ENCODE assay signal across 28 cellular contexts in genomic region chr14:70107309-70107708, GRCh38.
"Had no signal": no experiment of that assay in that cellular context is flagged by ENCODE, and none has a peak within 500 bp of the region (broad histone marks: within the 10 kb centered on the region; RNA-seq: fewer than 3 reads in every experiment).

No MANE protein-coding gene starts in this region.

- H3K4me3 Mint-ChIP-seq: natural killer cell; nephron; neural progenitor cell; stimulated activated effector memory CD8-positive, alpha-beta T cell treated with anti-CD3 and anti-CD28 coated beads, Interleukin-12 subunit alpha, Interleukin-12 subunit beta, amount 100 ng/mL, for 72 hours; stimulated activated naive B cell treated with anti-CD40 and anti-IgM and Interleukin-4, amounts not matched to agents 10 μg/mL and 1 μg/mL and 100 μg/mL, for 72 hours; stimulated activated naive CD8-positive, alpha-beta T cell treated with anti-CD3 and anti-CD28 coated beads, Interleukin-15, Interleukin-2, amounts not matched to agents 100 ng/mL and 50 ng/mL, for 24 hours had no signal

- H3K79me2 ChIP-seq: parathyroid adenoma had no signal

- H3K4me1 ChIP-seq: neural progenitor cell, parathyroid adenoma, right lobe of liver, sigmoid colon, stomach, thyroid gland, tibial nerve, upper lobe of left lung, uterus had no signal

- FAIRE-seq: small intestine had no signal

- H3K4me3 ChIP-seq: neural progenitor cell, ovary, psoas muscle, right lobe of liver, sigmoid colon, stomach, thoracic aorta, thyroid gland, tibial nerve, upper lobe of left lung, uterus had no signal

- H3K9me3 Mint-ChIP-seq: natural killer cell; nephron; neural progenitor cell; stimulated activated effector memory CD8-positive, alpha-beta T cell treated with anti-CD3 and anti-CD28 coated beads, Interleukin-12 subunit alpha, Interleukin-12 subunit beta, amount 100 ng/mL, for 72 hours; stimulated activated naive B cell treated with anti-CD40 and anti-IgM and Interleukin-4, amounts not matched to agents 10 μg/mL and 1 μg/mL and 100 μg/mL, for 72 hours; stimulated activated naive CD8-positive, alpha-beta T cell treated with anti-CD3 and anti-CD28 coated beads, Interleukin-15, Interleukin-2, amounts not matched to agents 100 ng/mL and 50 ng/mL, for 24 hours had no signal

- H3K27ac Mint-ChIP-seq: natural killer cell; nephron; neural progenitor cell; progenitor cell of endocrine pancreas; stimulated activated effector memory CD8-positive, alpha-beta T cell treated with anti-CD3 and anti-CD28 coated beads, Interleukin-12 subunit alpha, Interleukin-12 subunit beta, amount 100 ng/mL, for 72 hours; stimulated activated naive B cell treated with anti-CD40 and anti-IgM and Interleukin-4, amounts not matched to agents 10 μg/mL and 1 μg/mL and 100 μg/mL, for 72 hours; stimulated activated naive CD8-positive, alpha-beta T cell treated with anti-CD3 and anti-CD28 coated beads, Interleukin-15, Interleukin-2, amounts not matched to agents 100 ng/mL and 50 ng/mL, for 24 hours had no signal

- DNase-seq: natural killer cell; occipital lobe; ovary; posterior cingulate gyrus; psoas muscle; right cardiac atrium; right lobe of liver; sigmoid colon; small intestine; stimulated activated CD4-positive, alpha-beta T cell treated with anti-CD3 and anti-CD28 coated beads, Interleukin-15, amount 100 ng/mL, for 24 hours; stimulated activated CD4-positive, alpha-beta T cell treated with anti-CD3 and anti-CD28 coated beads, Interleukin-2, amount 100 ng/mL, for 24 hours; stimulated activated CD4-positive, alpha-beta T cell treated with anti-CD3 and anti-CD28 coated beads, Interleukin-2, amount 100 ng/mL, for 48 hours; stimulated activated CD4-positive, alpha-beta T cell treated with anti-CD3 and anti-CD28 coated beads, Interleukin-4, amount 100 ng/mL, for 24 hours; stimulated activated naive B cell treated with anti-CD40 and anti-IgM and Interleukin-4, amounts not matched to agents 10 μg/mL and 1 μg/mL and 100 μg/mL, for 72 hours; stimulated activated naive CD4-positive, alpha-beta T cell treated with Interleukin-2 at 50 U/mL for 16 hours; stomach; thyroid gland; trophoblast cell; upper lobe of left lung; uterus had no signal

- H3K27me3 ChIP-seq: neural progenitor cell, ovary, right lobe of liver, sigmoid colon, stomach, thyroid gland, tibial nerve, upper lobe of left lung, uterus had no signal

- H3K36me3 Mint-ChIP-seq: natural killer cell; neural progenitor cell; stimulated activated effector memory CD8-positive, alpha-beta T cell treated with anti-CD3 and anti-CD28 coated beads, Interleukin-12 subunit alpha, Interleukin-12 subunit beta, amount 100 ng/mL, for 72 hours; stimulated activated naive B cell treated with anti-CD40 and anti-IgM and Interleukin-4, amounts not matched to agents 10 μg/mL and 1 μg/mL and 100 μg/mL, for 72 hours had no signal

- H2AFZ ChIP-seq: parathyroid adenoma had no signal

- H3K36me3 ChIP-seq: neural progenitor cell, ovary, right lobe of liver, sigmoid colon, stomach, thoracic aorta, thyroid gland, tibial nerve, upper lobe of left lung, uterus had no signal

- H3K9ac ChIP-seq: neural progenitor cell, parathyroid adenoma had no signal

- H3K4me2 ChIP-seq: neural progenitor cell had no signal

- H3K9me3 ChIP-seq: ovary, psoas muscle, right lobe of liver, sigmoid colon, stomach, thoracic aorta, thyroid gland, tibial nerve, upper lobe of left lung, uterus had no signal

- H3K27ac ChIP-seq: neural progenitor cell, ovary, parathyroid adenoma, psoas muscle, right lobe of liver, sigmoid colon, stomach, thoracic aorta, thyroid gland, tibial nerve, upper lobe of left lung, uterus had no signal

- ATAC-seq: natural killer cell; psoas muscle; right cardiac atrium; right lobe of liver; stimulated activated effector memory CD8-positive, alpha-beta T cell treated with anti-CD3 and anti-CD28 coated beads, Interleukin-12 subunit alpha, Interleukin-12 subunit beta, amount 100 ng/mL, for 72 hours; stimulated activated naive B cell treated with anti-CD40 and anti-IgM and Interleukin-4, amounts not matched to agents 10 μg/mL and 1 μg/mL and 100 μg/mL, for 72 hours had no signal

- H3K4me1 Mint-ChIP-seq: natural killer cell; nephron; stimulated activated effector memory CD8-positive, alpha-beta T cell treated with anti-CD3 and anti-CD28 coated beads, Interleukin-12 subunit alpha, Interleukin-12 subunit beta, amount 100 ng/mL, for 72 hours; stimulated activated naive B cell treated with anti-CD40 and anti-IgM and Interleukin-4, amounts not matched to agents 10 μg/mL and 1 μg/mL and 100 μg/mL, for 72 hours had no signal
